ENCODE assay signal across 1 cellular context in genomic region chr17:47895254-47895855, GRCh38.
A peak's percentile ranks its signal among the peaks of the same experiment; 100 is the strongest.
TF ChIP-seq lines count a peak whose summit lies in the region.

No MANE protein-coding gene starts in this region.

TF ChIP-seq in K562, 482 proteins besides CTCF, POLR2A, EP300 and RAD21 (continued from another document and continues in another):
- TF ChIP-seq ZNF511 (CRISPR knock-in tag; IDR thresholded peaks at IDR 0.05) (peak; percentile 53; the same call in 1 of the 2 replicates), ZNF778 (CRISPR knock-in tag; IDR thresholded peaks at IDR 0.05) (no peak), PHTF2 (CRISPR knock-in tag; IDR thresholded peaks at IDR 0.05) (no peak), E2F4 (CRISPR knock-in tag; IDR thresholded peaks at IDR 0.05; ENCODE audit: low read depth) (no peak), SIRT6 (IDR thresholded peaks at IDR 0.05; ENCODE audit: low read depth, low read length) (no peak), DNMT1 (IDR thresholded peaks at IDR 0.05) (no peak), BHLHE40 (IDR thresholded peaks at IDR 0.05; ENCODE audit: low read length) (no peak), NFIX (CRISPR knock-in tag; IDR thresholded peaks at IDR 0.05; ENCODE audit: low read depth) (no peak), ZNF609 (CRISPR knock-in tag; IDR thresholded peaks at IDR 0.05; ENCODE audit: borderline replicate concordance) (no peak), ZFP1 (CRISPR knock-in tag; IDR thresholded peaks at IDR 0.05) (0 out of 2 replicates have a peak, but pooled peaks have one; percentile 40), RBFOX2 (IDR thresholded peaks at IDR 0.05; ENCODE audit: low read depth, low read length) (0 out of 2 replicates have a peak, but pooled peaks have one; percentile 23), HNRNPH1 (optimal IDR thresholded peaks at IDR 0.05; ENCODE audit: low read depth, low read length) (no peak), ZNF551 (CRISPR knock-in tag; IDR thresholded peaks at IDR 0.05) (no peak), NCOA4 (IDR thresholded peaks at IDR 0.05; ENCODE audit: partially characterized antibody) (no peak), CAMTA2 (CRISPR knock-in tag; conservative IDR thresholded peaks at IDR 0.05) (no peak), TEAD4 (IDR thresholded peaks at IDR 0.05; ENCODE audit: low read length) (no peak), TEAD4 (CRISPR knock-in tag; IDR thresholded peaks at IDR 0.05; ENCODE audit: borderline replicate concordance) (no peak), CUX1 (CRISPR knock-in tag; IDR thresholded peaks at IDR 0.05) (no peak), NEUROD1 (IDR thresholded peaks at IDR 0.05; ENCODE audit: borderline replicate concordance, low read depth, low read length, partially characterized antibody) (no peak), ZNF134 (CRISPR knock-in tag; conservative IDR thresholded peaks at IDR 0.05) (no peak), TSC22D4 (tag; IDR thresholded peaks at IDR 0.05) (no peak), TAL1 (IDR thresholded peaks at IDR 0.05) (no peak), ZNF3 (CRISPR knock-in tag; IDR thresholded peaks at IDR 0.05) (no peak), NONO (IDR thresholded peaks at IDR 0.05; ENCODE audit: low read depth in 2 of 2, low read length in 1 of 2) (peak in 1 of 2 experiments; percentile 61; a peak in 1 of 4 replicates), GMEB1 (CRISPR knock-in tag; IDR thresholded peaks at IDR 0.05) (no peak), SRSF3 (IDR thresholded peaks at IDR 0.05; ENCODE audit: insufficient read depth, low read length) (no peak), KHSRP (IDR thresholded peaks at IDR 0.05) (no peak), CREB3L1 (IDR thresholded peaks at IDR 0.05; ENCODE audit: borderline replicate concordance, low read depth) (no peak), CHCHD3 (CRISPR knock-in tag; IDR thresholded peaks at IDR 0.05) (no peak), EP400 (IDR thresholded peaks at IDR 0.05) (no peak), ZNF274 (IDR thresholded peaks at IDR 0.05; ENCODE audit: borderline replicate concordance, low read depth, low read length) (no peak), SP1 (CRISPR knock-in tag; IDR thresholded peaks at IDR 0.05) (no peak), STAT5A (IDR thresholded peaks at IDR 0.05; ENCODE audit: borderline replicate concordance, low read length) (no peak), ZNF696 (CRISPR knock-in tag; conservative IDR thresholded peaks at IDR 0.05) (no peak), ZNF395 (CRISPR knock-in tag; IDR thresholded peaks at IDR 0.05) (0 out of 2 replicates have a peak, but pooled peaks have one; percentile 47), BCLAF1 (IDR thresholded peaks at IDR 0.05; ENCODE audit: borderline replicate concordance in 1 of 2, control insufficient read depth in 1 of 2, low read depth in 2 of 2, low read length in 1 of 2) (no peak), POU5F1 (IDR thresholded peaks at IDR 0.05; ENCODE audit: borderline replicate concordance, low read depth, low read length, partially characterized antibody) (no peak)
